ENCODE assay signal across 12 cellular contexts in genomic region chr13:30033681-30034447, GRCh38.
A peak's percentile ranks its signal among the peaks of the same experiment; 100 is the strongest.
DNase-seq lines count a peak whose midpoint lies in the region; ATAC-seq and TF ChIP-seq lines count a peak whose summit lies in the region.
"Had no signal": no experiment of that assay in that cellular context is flagged by ENCODE, and none has a peak within 500 bp of the region (broad histone marks: within the 10 kb centered on the region; RNA-seq: fewer than 3 reads in every experiment).

No MANE protein-coding gene starts in this region.

- H3K27ac Mint-ChIP-seq in activated naive CD8-positive, alpha-beta T cell treated with anti-CD3 and anti-CD28 coated beads, Interleukin-2, amount 50 U/mL, for 24 hours: no peak overlapping the region
- no peak overlapping the region for H3K27ac Mint-ChIP-seq in activated naive CD8-positive, alpha-beta T cell treated with anti-CD3 and anti-CD28 coated beads for 36 hours
- H3K27ac Mint-ChIP-seq in activated CD4-positive, alpha-beta T cell treated with anti-CD3 and anti-CD28 coated beads, Interleukin-2, amount 10 ng/mL, durations not matched to agents 24 days and 14 days: no peak overlapping the region

- no peak for TF ChIP-seq EP300 in suprapubic skin (IDR thresholded peaks at IDR 0.05)

- no peaks in the 10 kb centered on the region for H3K27me3 ChIP-seq in SJSA1 (replicated peaks)
- peaks cover 8% of the 10 kb centered on the region for H3K27me3 ChIP-seq in suprapubic skin

- no peak overlapping the region for H3K4me3 ChIP-seq in SJSA1
- H3K4me3 ChIP-seq in suprapubic skin: no peak overlapping the region

- H3K36me3 ChIP-seq in SJSA1: no peaks in the 10 kb centered on the region
- H3K36me3 ChIP-seq in suprapubic skin: no peaks in the 10 kb centered on the region

- no peaks in the 10 kb centered on the region for H3K36me3 Mint-ChIP-seq in activated naive CD8-positive, alpha-beta T cell treated with anti-CD3 and anti-CD28 coated beads, Interleukin-2, amount 50 U/mL, for 24 hours (ENCODE audit: low read depth)
- H3K36me3 Mint-ChIP-seq in activated naive CD8-positive, alpha-beta T cell treated with anti-CD3 and anti-CD28 coated beads for 36 hours: no peaks in the 10 kb centered on the region
- no peaks in the 10 kb centered on the region for H3K36me3 Mint-ChIP-seq in activated CD4-positive, alpha-beta T cell treated with anti-CD3 and anti-CD28 coated beads, Interleukin-2, amount 10 ng/mL, durations not matched to agents 24 days and 14 days (ENCODE audit: low read depth)

- WGBS in suprapubic skin: 63% methylated on average over 5 of the region's 5 CpGs

- TF ChIP-seq POLR2A in suprapubic skin (IDR thresholded peaks at IDR 0.05): no peak

- H3K4me1 Mint-ChIP-seq in activated naive CD8-positive, alpha-beta T cell treated with anti-CD3 and anti-CD28 coated beads, Interleukin-2, amount 50 U/mL, for 24 hours: no peaks in the 10 kb centered on the region
- H3K4me1 Mint-ChIP-seq in activated naive CD8-positive, alpha-beta T cell treated with anti-CD3 and anti-CD28 coated beads for 36 hours: no peaks in the 10 kb centered on the region
- H3K4me1 Mint-ChIP-seq in activated CD4-positive, alpha-beta T cell treated with anti-CD3 and anti-CD28 coated beads, Interleukin-2, amount 10 ng/mL, durations not matched to agents 24 days and 14 days: no peaks in the 10 kb centered on the region

- peak; percentile 54 for ATAC-seq in activated naive CD8-positive, alpha-beta T cell treated with anti-CD3 and anti-CD28 coated beads, Interleukin-2, amount 50 U/mL, for 24 hours

- no peak for DNase-seq in activated naive CD8-positive, alpha-beta T cell treated with anti-CD3 and anti-CD28 coated beads, Interleukin-2, amount 50 U/mL, for 24 hours
- DNase-seq in activated naive CD8-positive, alpha-beta T cell treated with anti-CD3 and anti-CD28 coated beads for 36 hours: no peak
- DNase-seq in SJSA1 (ENCODE audit: low read depth in 1 of 2, low spot score in 2 of 2) (peak; percentile 66 to 87), foreskin melanocyte (peak; percentile 70), suprapubic skin (ENCODE audit: low spot score in 2 of 2) (no peak), NCI-H510A (lab: John Stamatoyannopoulos, UW) (no peak)
- no peak for DNase-seq in activated CD4-positive, alpha-beta T cell treated with anti-CD3 and anti-CD28 coated beads, Interleukin-2, amount 10 ng/mL, durations not matched to agents 24 days and 14 days
- no peak for DNase-seq in activated naive CD4-positive, alpha-beta T cell treated with anti-CD3 and anti-CD28 coated beads, Interleukin-2, amount 50 U/mL, for 16 hours
- DNase-seq: ACHN; kidney; NCI-H1436; stimulated activated CD4-positive, alpha-beta T cell treated with anti-CD3 and anti-CD28 coated beads, Interleukin-2, amount 100 ng/mL, for 48 hours had no signal

- peaks cover 8% of the 10 kb centered on the region for H3K27me3 Mint-ChIP-seq in activated naive CD8-positive, alpha-beta T cell treated with anti-CD3 and anti-CD28 coated beads, Interleukin-2, amount 50 U/mL, for 24 hours
- peaks cover 3% of the 10 kb centered on the region for H3K27me3 Mint-ChIP-seq in activated naive CD8-positive, alpha-beta T cell treated with anti-CD3 and anti-CD28 coated beads for 36 hours
- H3K27me3 Mint-ChIP-seq in activated CD4-positive, alpha-beta T cell treated with anti-CD3 and anti-CD28 coated beads, Interleukin-2, amount 10 ng/mL, durations not matched to agents 24 days and 14 days: peaks cover 23% of the 10 kb centered on the region

- no peaks in the 10 kb centered on the region for H3K9me3 Mint-ChIP-seq in activated naive CD8-positive, alpha-beta T cell treated with anti-CD3 and anti-CD28 coated beads, Interleukin-2, amount 50 U/mL, for 24 hours
- H3K9me3 Mint-ChIP-seq in activated naive CD8-positive, alpha-beta T cell treated with anti-CD3 and anti-CD28 coated beads for 36 hours: no peaks in the 10 kb centered on the region
- no peaks in the 10 kb centered on the region for H3K9me3 Mint-ChIP-seq in activated CD4-positive, alpha-beta T cell treated with anti-CD3 and anti-CD28 coated beads, Interleukin-2, amount 10 ng/mL, durations not matched to agents 24 days and 14 days

- peaks cover 40% of the 10 kb centered on the region for H3K4me1 ChIP-seq in SJSA1 (replicated peaks)
- H3K4me1 ChIP-seq in suprapubic skin: peaks cover 6% of the 10 kb centered on the region

- H3K4me3 Mint-ChIP-seq in activated naive CD8-positive, alpha-beta T cell treated with anti-CD3 and anti-CD28 coated beads, Interleukin-2, amount 50 U/mL, for 24 hours: no peak overlapping the region
- no peak overlapping the region for H3K4me3 Mint-ChIP-seq in activated naive CD8-positive, alpha-beta T cell treated with anti-CD3 and anti-CD28 coated beads for 36 hours
- no peak overlapping the region for H3K4me3 Mint-ChIP-seq in activated CD4-positive, alpha-beta T cell treated with anti-CD3 and anti-CD28 coated beads, Interleukin-2, amount 10 ng/mL, durations not matched to agents 24 days and 14 days

- H3K27ac ChIP-seq in SJSA1: peak overlapping the region; percentile 58
- H3K27ac ChIP-seq in suprapubic skin: peak overlapping the region; percentile 63

- no peak for TF ChIP-seq CTCF in suprapubic skin (IDR thresholded peaks at IDR 0.05)

- H3K9me3 ChIP-seq in SJSA1 (replicated peaks) (no peaks in the 10 kb centered on the region), suprapubic skin (no peaks in the 10 kb centered on the region)

- intact Hi-C loops in activated CD4-positive, alpha-beta T cell treated with anti-CD3 and anti-CD28 coated beads, Interleukin-2, amount 10 ng/mL, durations not matched to agents 24 days and 14 days (cut with micrococcal nuclease): no loop called here

Comparison
In these comparisons a context has a peak if more than half of its experiments do, and no peak if none do; other contexts are left out.
1. DNase-seq: peak in SJSA1 (2 of 2) and foreskin melanocyte (single experiment); none in activated naive CD8-positive, alpha-beta T cell treated with anti-CD3 and anti-CD28 coated beads, Interleukin-2, amount 50 U/mL, for 24 hours (single experiment), activated naive CD8-positive, alpha-beta T cell treated with anti-CD3 and anti-CD28 coated beads for 36 hours (single experiment), suprapubic skin (0 of 2), NCI-H510A (single experiment), activated CD4-positive, alpha-beta T cell treated with anti-CD3 and anti-CD28 coated beads, Interleukin-2, amount 10 ng/mL, durations not matched to agents 24 days and 14 days (single experiment) and activated naive CD4-positive, alpha-beta T cell treated with anti-CD3 and anti-CD28 coated beads, Interleukin-2, amount 50 U/mL, for 16 hours (single experiment).